ENCODE assay signal across 1 cellular context in genomic region chr6:129749749-129750120, GRCh38.
TF ChIP-seq lines count a peak whose summit lies in the region.

No MANE protein-coding gene starts in this region.

TF ChIP-seq in GM12878, 131 proteins besides CTCF, POLR2A, EP300 and RAD21 (continued from another document):
- TF ChIP-seq PRDM15 (CRISPR knock-in tag; IDR thresholded peaks at IDR 0.05) (no peak), NFYA (IDR thresholded peaks at IDR 0.05; ENCODE audit: borderline replicate concordance, low read depth, low read length) (no peak)
